16 cellular contexts compared by ENCODE assay signal in the genomic region with DNA sequence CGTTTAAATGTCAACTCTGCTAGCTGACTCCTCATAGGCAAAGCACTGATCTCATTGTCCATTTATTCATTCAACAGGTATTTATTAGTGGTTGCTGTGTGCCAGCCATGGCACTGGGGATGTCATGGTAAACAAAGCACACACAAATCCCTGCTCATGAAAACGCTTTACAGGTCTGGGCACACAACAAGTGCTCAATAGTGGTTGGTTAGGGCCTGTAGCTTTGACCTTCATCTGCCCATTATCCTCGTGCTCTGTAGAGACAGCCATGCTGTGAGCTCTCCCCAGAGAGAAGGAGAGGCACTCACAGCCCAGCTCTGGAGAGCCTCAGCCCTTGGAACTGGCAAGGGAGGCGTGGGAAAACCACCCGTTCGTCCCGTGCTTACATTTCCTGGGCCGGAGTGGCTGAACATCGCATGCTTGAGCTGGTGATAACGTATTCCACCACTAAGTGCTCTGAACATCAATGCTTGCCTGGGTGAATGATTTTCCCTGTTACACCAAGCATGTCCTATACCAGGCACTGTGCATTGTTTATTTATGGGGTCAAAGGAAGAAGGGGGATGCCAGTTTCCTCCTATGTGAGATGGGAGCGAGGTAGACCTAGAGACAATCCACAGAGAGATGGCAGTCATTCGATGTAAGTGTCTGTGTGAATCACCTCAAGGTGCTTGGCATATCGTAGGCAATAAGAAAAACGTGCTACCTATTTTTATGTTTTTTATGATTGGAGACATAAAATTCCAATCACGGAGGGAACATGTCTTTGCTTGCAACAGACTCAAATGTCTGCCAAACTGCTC.
DNase-seq lines count a peak whose midpoint lies in the region; ATAC-seq, FAIRE-seq and TF ChIP-seq lines count a peak whose summit lies in the region.
"Had no signal": no experiment of that assay in that cellular context is flagged by ENCODE, and none has a peak within 500 bp of the region (broad histone marks: within the 10 kb centered on the region; RNA-seq: fewer than 3 reads in every experiment).

No MANE protein-coding gene starts in this region.

- DNase-seq in RWPE1 (ENCODE audit: low spot score) (peak; percentile 42), bronchial epithelial cell (ENCODE audit: low read depth) (peak; percentile 82), mesenteric fat pad (ENCODE audit: low spot score) (peak; percentile 47), smooth muscle cell (lab: John Stamatoyannopoulos, UW; ENCODE audit: unreplicated experiment) (no peak), globus pallidus (ENCODE audit: low spot score) (no peak), small intestine (no peak)
- DNase-seq: BE2C; CD4-positive, alpha-beta memory T cell; GF-D8; GM23248; NCI-H1694; NCI-H2171; NCI-H82; Peyer's patch; SIG-M5 had no signal

- no peaks in the 10 kb centered on the region for H3K27me3 ChIP-seq in bronchial epithelial cell (ENCODE audit: control insufficient read depth, insufficient read depth, low read length)
- peaks cover 10% of the 10 kb centered on the region for H3K27me3 ChIP-seq in smooth muscle cell (ENCODE audit: low read depth)
- H3K27me3 ChIP-seq in small intestine (ENCODE audit: control insufficient read depth in 2 of 2, insufficient read depth in 2 of 2, low read length in 2 of 2), result no peaks in the 10 kb centered on the region
- H3K27me3 ChIP-seq: BE2C, Peyer's patch had no signal

- ATAC-seq in GM19351 (IDR thresholded peaks at IDR 0.05; ENCODE audit: unreplicated experiment), result no peak

- CTCF ChIA-PET in RWPE1 (lab: Yijun Ruan, JAX), result interaction anchor here (0.5 to 0.6 kb wide), 2 partner anchors 274 to 481 kb away, joined by 3 to 6 read pairs; no protein-coding TSS in a partner anchor

- peak overlapping the region; percentile 47 for H3K4me2 ChIP-seq in smooth muscle cell

- TF ChIP-seq CTCF in RWPE1 (conservative IDR thresholded peaks at IDR 0.05; ENCODE audit: low read depth), result no peak
- TF ChIP-seq CTCF in bronchial epithelial cell (IDR thresholded peaks at IDR 0.05; ENCODE audit: insufficient read depth, low read length, severe bottlenecking), result no peak
- no peak for TF ChIP-seq CTCF in smooth muscle cell (IDR thresholded peaks at IDR 0.05; ENCODE audit: borderline replicate concordance, insufficient read depth, poor library complexity, severe bottlenecking)

- H3K9ac ChIP-seq in smooth muscle cell (ENCODE audit: low read depth), result no peak overlapping the region
- H3K9ac ChIP-seq: GM23248 had no signal

- H3K4me1 ChIP-seq in smooth muscle cell (ENCODE audit: low read depth) (no peaks in the 10 kb centered on the region), small intestine (ENCODE audit: control insufficient read depth in 2 of 2, insufficient read depth in 1 of 2, low read depth in 1 of 2, low read length in 1 of 2) (no peaks in the 10 kb centered on the region)
- H3K4me1 ChIP-seq: BE2C had no signal

- no peaks in the 10 kb centered on the region for H4K20me1 ChIP-seq in smooth muscle cell (ENCODE audit: low read depth)

- FAIRE-seq in bronchial epithelial cell (lab: Jason Lieb, UNC), result no peak
- no peak for FAIRE-seq in small intestine (lab: Jason Lieb, UNC)

- POLR2A ChIA-PET in RWPE1 (lab: Yijun Ruan, JAX; ENCODE audit: low non-redundant PET), result no interaction called here

- H3K9me3 ChIP-seq in smooth muscle cell (replicated peaks; ENCODE audit: low read depth) (no peaks in the 10 kb centered on the region), small intestine (ENCODE audit: control insufficient read depth, low read depth) (no peaks in the 10 kb centered on the region)
- H3K9me3 ChIP-seq: BE2C, Peyer's patch had no signal

- no peak overlapping the region for H3K4me3 ChIP-seq in bronchial epithelial cell (ENCODE audit: low read depth, low read length)
- no peak overlapping the region for H3K4me3 ChIP-seq in smooth muscle cell
- H3K4me3 ChIP-seq in small intestine (ENCODE audit: low read depth in 1 of 2, low read length in 2 of 2), result no peak overlapping the region
- H3K4me3 ChIP-seq: GM23248, Peyer's patch had no signal

- no peak overlapping the region for H2AFZ ChIP-seq in smooth muscle cell (ENCODE audit: low read depth)
- H2AFZ ChIP-seq: GM23248 had no signal

- no peaks in the 10 kb centered on the region for H3K36me3 ChIP-seq in bronchial epithelial cell (ENCODE audit: control insufficient read depth, insufficient read depth, low read length)
- H3K36me3 ChIP-seq in smooth muscle cell (ENCODE audit: low read depth), result no peaks in the 10 kb centered on the region
- no peaks in the 10 kb centered on the region for H3K36me3 ChIP-seq in small intestine (ENCODE audit: control insufficient read depth in 2 of 2, insufficient read depth in 2 of 2, low read length in 2 of 2)
- H3K36me3 ChIP-seq: BE2C, Peyer's patch had no signal

- WGBS in smooth muscle cell (ENCODE audit: low lambda C conversion rate), result 70% methylated on average over 15 of the region's 15 CpGs
- WGBS in small intestine, 3 donors, result 83 to 84% (median 84%) methylated on average over 15 of the region's 15 CpGs

- H3K27ac ChIP-seq in RWPE1, result no peak overlapping the region
- no peak overlapping the region for H3K27ac ChIP-seq in smooth muscle cell (ENCODE audit: low read depth)
- no peak overlapping the region for H3K27ac ChIP-seq in small intestine (ENCODE audit: low read depth in 1 of 2, low read length in 1 of 2)
- H3K27ac ChIP-seq: GM23248, Peyer's patch had no signal

- H3F3A ChIP-seq in smooth muscle cell (ENCODE audit: low read depth), result no peaks in the 10 kb centered on the region

- no peaks in the 10 kb centered on the region for H3K79me2 ChIP-seq in smooth muscle cell (ENCODE audit: low read depth)

Comparison
In these comparisons a context has a peak if more than half of its experiments do, and no peak if none do; other contexts are left out.
1. DNase-seq: peak in RWPE1 (single experiment), bronchial epithelial cell (single experiment) and mesenteric fat pad (single experiment); none in smooth muscle cell (single experiment), globus pallidus (single experiment) and small intestine (single experiment).